Comparison of ENCODE assay signal across 8 cellular contexts in genomic region chr6:30682181-30683117, GRCh38. TPM values are rescaled to one million over a fixed set of nuclear protein-coding genes. Genes with fewer than 3 reads are reported as not detected.
DNase-seq lines count a peak whose midpoint lies in the region; ATAC-seq and TF ChIP-seq lines count a peak whose summit lies in the region.

No MANE protein-coding gene starts in this region.

- H3K4me1 Mint-ChIP-seq in CD4-positive, alpha-beta T cell (ENCODE audit: low read depth), result peaks cover 48% of the 10 kb centered on the region

- H3K9me3 ChIP-seq in CD4-positive, alpha-beta T cell (ENCODE audit: control insufficient read depth, low read length), result no peaks in the 10 kb centered on the region
- H3K9me3 ChIP-seq in left lung, result no peaks in the 10 kb centered on the region

- CTCF ChIA-PET in CD4-positive, alpha-beta T cell (lab: Charles Lee), result interaction anchor here (1.1 to 15.4 kb wide), 4 partner anchors 41 to 150 kb away, joined by 3 to 526 read pairs (median 4); partner anchors contain the start of genes MDC1 and TUBB

- peak; percentile 72 to 91 (median 86) for DNase-seq in CD4-positive, alpha-beta T cell
- DNase-seq in activated CD4-positive, CD25-positive, alpha-beta regulatory T cell treated with anti-CD3 and anti-CD28 coated beads, Interleukin-2, amount 50 U/mL, for 72 hours, result peak; percentile 83
- peak; percentile 91 for DNase-seq in central memory CD4-positive, alpha-beta T cell
- DNase-seq in left lung (peak; percentile 90 to 95), DMS79 (lab: John Stamatoyannopoulos, UW) (no peak)
- DNase-seq in stimulated activated CD4-positive, alpha-beta T cell treated with anti-CD3 and anti-CD28 coated beads, Interleukin-1b, Interleukin-23, amount 100 ng/mL, for 48 hours, result peak; percentile 89

- H3K4me2 ChIP-seq in KMS-11, result peak overlapping the region; percentile 94

- no peaks in the 10 kb centered on the region for H3K9me3 Mint-ChIP-seq in CD4-positive, alpha-beta T cell

- intact Hi-C loops in CD4-positive, alpha-beta T cell (cut with DNase I, micrococcal nuclease), result loop anchor here in 1 of 2 experiments (1.0 to 5.0 kb wide), 2 partner anchors 39 to 405 kb away; no protein-coding TSS in a partner anchor
- intact Hi-C loops in left lung (cut with DNase I), result loop anchor here in 1 of 2 donors (10.0 kb wide), 1 partner anchor 52 kb away; no protein-coding TSS in a partner anchor

- ATAC-seq in CD4-positive, alpha-beta T cell (ENCODE audit: poor library complexity), result peak; percentile 66
- ATAC-seq in GM21515 (IDR thresholded peaks at IDR 0.05; ENCODE audit: unreplicated experiment) (peak; percentile 41), left lung (peak; percentile 37)

- peak overlapping the region; percentile 94 for H3K27ac Mint-ChIP-seq in CD4-positive, alpha-beta T cell

- no peaks in the 10 kb centered on the region for H3K27me3 ChIP-seq in CD4-positive, alpha-beta T cell (ENCODE audit: control insufficient read depth, insufficient read depth, low read length)
- H3K27me3 ChIP-seq in KMS-11 (ENCODE audit: insufficient read depth, low read depth) (no peaks in the 10 kb centered on the region), left lung (no peaks in the 10 kb centered on the region)

- no peaks in the 10 kb centered on the region for H3K27me3 Mint-ChIP-seq in CD4-positive, alpha-beta T cell

- no peaks in the 10 kb centered on the region for H4K20me1 ChIP-seq in KMS-11 (ENCODE audit: insufficient read depth)

- H3K9ac ChIP-seq in KMS-11, result peak overlapping the region; percentile 45; the same call in 1 of the 2 replicates

- no peak for TF ChIP-seq CTCF in CD4-positive, alpha-beta T cell (IDR thresholded peaks at IDR 0.05)
- TF ChIP-seq CTCF in KMS-11 (conservative IDR thresholded peaks at IDR 0.05; ENCODE audit: low read depth, low read length), result no peak
- no peak for TF ChIP-seq CTCF in left lung (IDR thresholded peaks at IDR 0.05)

- peak overlapping the region; percentile 98 for H3K4me3 Mint-ChIP-seq in CD4-positive, alpha-beta T cell

- H3K36me3 ChIP-seq in KMS-11 (ENCODE audit: insufficient read depth) (no peaks in the 10 kb centered on the region), left lung (peaks cover 0 to 58% of the 10 kb centered on the region in 2 donors)

- H2AFZ ChIP-seq in KMS-11 (ENCODE audit: low read depth), result peak overlapping the region; percentile 15; the same call in 1 of the 2 replicates

- H3K36me3 Mint-ChIP-seq in CD4-positive, alpha-beta T cell (ENCODE audit: low read depth), result peaks cover 78% of the 10 kb centered on the region

- peaks cover 49% of the 10 kb centered on the region for H3K79me2 ChIP-seq in KMS-11 (ENCODE audit: insufficient read depth, low read depth)

- POLR2A ChIA-PET in CD4-positive, alpha-beta T cell (lab: Charles Lee), result interaction anchor here (0.6 to 8.1 kb wide), 13 partner anchors 22 to 626 kb away, joined by 3 to 381 read pairs (median 3); partner anchors contain the start of genes ABCF1, MDC1, MRPS18B and PPP1R10

- peak overlapping the region; percentile 98 for H3K27ac ChIP-seq in CD4-positive, alpha-beta T cell (ENCODE audit: low read depth, low read length)
- peak overlapping the region; percentile 65 for H3K27ac ChIP-seq in KMS-11
- peak overlapping the region; percentile 96 to 97 for H3K27ac ChIP-seq in left lung

- peaks cover 50% of the 10 kb centered on the region for H3K4me1 ChIP-seq in KMS-11 (ENCODE audit: low read depth, poor library complexity, severe bottlenecking)
- H3K4me1 ChIP-seq in left lung, result peaks cover 13 to 50% of the 10 kb centered on the region in 2 donors

- H3K4me3 ChIP-seq in KMS-11 (IDR thresholded peaks at IDR 0.05; ENCODE audit: insufficient read depth, low read depth, low read length) (no peak overlapping the region), left lung (peak overlapping the region; percentile 53 to 91)

RNA-seq across cellular contexts. Expression of gene PPP1R18, which starts 4.0 kb away (rescaled TPM):
- total RNA-seq in CD4-positive, alpha-beta T cell, result 10 to 100 TPM; 30.9 to 31.6 TPM
- 100 to 1,000 TPM in 1 of 2 donors, 10 to 100 TPM in 1; 51.8 to 117 TPM for total RNA-seq in left lung

RNA-seq across cellular contexts. Expression of gene NRM, which starts 8.3 kb away (rescaled TPM):
- total RNA-seq in CD4-positive, alpha-beta T cell, result 1 to 10 TPM; 3.8 to 4.4 TPM
- total RNA-seq in left lung, result 10 to 100 TPM; 13.1 to 17.4 TPM

RNA-seq across cellular contexts. Expression of gene DHX16, which starts 9.6 kb away (rescaled TPM):
- total RNA-seq in CD4-positive, alpha-beta T cell, result 10 to 100 TPM; 15.9 to 16.1 TPM
- 10 to 100 TPM; 23.8 to 28.1 TPM for total RNA-seq in left lung

RNA-seq across cellular contexts. Expression of gene MDC1, which starts 34.6 kb away (rescaled TPM):
- 10 to 100 TPM; 50.5 to 56.8 TPM for total RNA-seq in CD4-positive, alpha-beta T cell
- 10 to 100 TPM; 28.2 to 38.6 TPM for total RNA-seq in left lung

RNA-seq across cellular contexts. Expression of gene C6orf136, which starts 35.5 kb away (rescaled TPM):
- 10 to 100 TPM; 20.3 to 21.7 TPM for total RNA-seq in CD4-positive, alpha-beta T cell
- 10 to 100 TPM; 15.2 to 16.4 TPM for total RNA-seq in left lung
